In genomic region chr4:184897807-184898388, GRCh38 we compare ENCODE assay signal across 28 cellular contexts.
A peak's percentile ranks its signal among the peaks of the same experiment; 100 is the strongest.
DNase-seq lines count a peak whose midpoint lies in the region; ATAC-seq, FAIRE-seq and TF ChIP-seq lines count a peak whose summit lies in the region.
"Had no signal": no experiment of that assay in that cellular context is flagged by ENCODE, and none has a peak within 500 bp of the region (broad histone marks: within the 10 kb centered on the region; RNA-seq: fewer than 3 reads in every experiment).

No MANE protein-coding gene starts in this region.

- H3K36me3 Mint-ChIP-seq in dendritic cell treated with granulocyte-macrophage colony-stimulating factor and Interleukin-4, amounts not matched to agents 40 ng/mL and 50 ng/mL, for 4 days (ENCODE audit: low read depth) = no peaks in the 10 kb centered on the region
- H3K36me3 Mint-ChIP-seq in osteocyte (ENCODE audit: unreplicated experiment) = no peaks in the 10 kb centered on the region
- H3K36me3 Mint-ChIP-seq: activated naive CD8-positive, alpha-beta T cell treated with anti-CD3 and anti-CD28 coated beads, Interleukin-2, amount 10 ng/mL, durations not matched to agents 7 days and 5 days had no signal

- no peaks in the 10 kb centered on the region for H3K27me3 ChIP-seq in PC-3 (ENCODE audit: low read length)
- H3K27me3 ChIP-seq: ascending aorta, hepatocyte had no signal

- peaks cover 12% of the 10 kb centered on the region; the same call in 1 of the 2 replicates for H3K4me1 ChIP-seq in PC-3 (ENCODE audit: insufficient read depth, low read length)
- H3K4me1 ChIP-seq: ascending aorta had no signal

- DNase-seq in Ammon's horn (ENCODE audit: low spot score) = peak; percentile 55
- no peak for DNase-seq in GM19239 (ENCODE audit: insufficient read length, low spot score)
- DNase-seq in pons (ENCODE audit: low spot score) = peak; percentile 51
- no peak for DNase-seq in osteocyte (ENCODE audit: extremely low spot score, unreplicated experiment)
- no peak for DNase-seq in PC-3
- no peak for DNase-seq in activated CD4-positive, CD25-positive, alpha-beta regulatory T cell (lab: John Stamatoyannopoulos, UW)
- DNase-seq: activated CD4-positive, alpha-beta T cell treated with anti-CD3 and anti-CD28 coated beads for 4 hours; activated effector memory CD4-positive, alpha-beta T cell treated with anti-CD3 and anti-CD28 coated beads, Interleukin-2, amount 50 U/mL, for 16 hours; activated naive CD8-positive, alpha-beta T cell treated with anti-CD3 and anti-CD28 coated beads, Interleukin-2, amount 10 ng/mL, durations not matched to agents 7 days and 5 days; DMS79 treated with DMSO at 0.1 percent for 48 hours; esophagus squamous epithelium; HFFc6; left cardiac atrium; mesenchymal stem cell; NCI-H1105 treated with DMSO at 0.1 percent for 48 hours; NCI-H2081 treated with DMSO at 0.1 percent for 48 hours; NCI-H345; NCI-H748 treated with DMSO at 0.1 percent for 48 hours; stimulated activated CD4-positive, alpha-beta T cell treated with anti-CD3 and anti-CD28 coated beads, Interleukin-1b, Interleukin-23, amount 100 ng/mL, for 48 hours; trophoblast cell had no signal

- H3K36me3 ChIP-seq in PC-3 (ENCODE audit: low read depth, low read length) = no peaks in the 10 kb centered on the region
- H3K36me3 ChIP-seq: ascending aorta, esophagus squamous epithelium had no signal

- POLR2A ChIA-PET in PC-3 (lab: Charles Lee; ENCODE audit: unreplicated experiment) = no interaction called here

- no peak overlapping the region for H3K4me2 ChIP-seq in PC-3 (ENCODE audit: low read length)
- H3K4me2 ChIP-seq: GM23338, hepatocyte had no signal

- H3K79me2 ChIP-seq in PC-3 (ENCODE audit: low read length) = no peaks in the 10 kb centered on the region
- H3K79me2 ChIP-seq: hepatocyte had no signal

- H3K4me1 Mint-ChIP-seq in dendritic cell treated with granulocyte-macrophage colony-stimulating factor and Interleukin-4, amounts not matched to agents 40 ng/mL and 50 ng/mL, for 4 days (ENCODE audit: low read depth) = peaks cover 57% of the 10 kb centered on the region
- H3K4me1 Mint-ChIP-seq in osteocyte (ENCODE audit: unreplicated experiment) = peaks cover 4% of the 10 kb centered on the region

- H3K9me2 ChIP-seq in PC-3 (replicated peaks; ENCODE audit: low read length) = no peaks in the 10 kb centered on the region

- H3K4me3 Mint-ChIP-seq in dendritic cell treated with granulocyte-macrophage colony-stimulating factor and Interleukin-4, amounts not matched to agents 40 ng/mL and 50 ng/mL, for 4 days = no peak overlapping the region
- H3K4me3 Mint-ChIP-seq in osteocyte (ENCODE audit: unreplicated experiment) = no peak overlapping the region
- H3K4me3 Mint-ChIP-seq: activated naive CD8-positive, alpha-beta T cell treated with anti-CD3 and anti-CD28 coated beads, Interleukin-2, amount 10 ng/mL, durations not matched to agents 7 days and 5 days; GM23338; HFFc6; T-helper 1 cell treated with Interleukin-12 subunit alpha and Interleukin-12 subunit beta and Interleukin-4 antibody, amounts not matched to agents 30 μg/mL and 1 μg/mL, for 36 hours had no signal

- no peak overlapping the region for H3K4me3 ChIP-seq in PC-3 (ENCODE audit: low read length)
- H3K4me3 ChIP-seq: ascending aorta, esophagus squamous epithelium, GM23338, hepatocyte, skin epidermis had no signal

- FAIRE-seq in GM19239 (lab: Jason Lieb, UNC) = peak; percentile 56
- FAIRE-seq: frontal cortex had no signal

- no peaks in the 10 kb centered on the region for H4K20me1 ChIP-seq in PC-3 (ENCODE audit: low read length)

- peaks cover 2% of the 10 kb centered on the region for H3K27me3 Mint-ChIP-seq in dendritic cell treated with granulocyte-macrophage colony-stimulating factor and Interleukin-4, amounts not matched to agents 40 ng/mL and 50 ng/mL, for 4 days
- peaks cover 10% of the 10 kb centered on the region for H3K27me3 Mint-ChIP-seq in osteocyte (ENCODE audit: unreplicated experiment)

- intact Hi-C loops in dendritic cell treated with granulocyte-macrophage colony-stimulating factor and Interleukin-4, amounts not matched to agents 40 ng/mL and 50 ng/mL, for 4 days (cut with micrococcal nuclease) = loop anchor here (5.0 kb wide), 2 partner anchors 41 to 71 kb away; partner anchors contain the start of gene ACSL1
- intact Hi-C loops in PC-3 (cut with micrococcal nuclease) = no loop called here

- H3F3A ChIP-seq in PC-3 (ENCODE audit: low read length, unreplicated experiment) = no peaks in the 10 kb centered on the region

- ATAC-seq in HG03280 (IDR thresholded peaks at IDR 0.05; ENCODE audit: unreplicated experiment) = no peak
- ATAC-seq in PC-3 = no peak
- ATAC-seq: GM23338 had no signal

- H3K9me3 ChIP-seq in PC-3 (ENCODE audit: low read length) = no peaks in the 10 kb centered on the region
- H3K9me3 ChIP-seq: ascending aorta, esophagus squamous epithelium had no signal

- H3K9ac ChIP-seq in PC-3 (ENCODE audit: low read length) = no peak overlapping the region

- H2AFZ ChIP-seq in PC-3 (ENCODE audit: low read length) = no peak overlapping the region
- H2AFZ ChIP-seq: GM23338, hepatocyte had no signal

- CTCF ChIA-PET in PC-3 (lab: Charles Lee) = no interaction called here

- no peak overlapping the region for H3K27ac ChIP-seq in PC-3 (ENCODE audit: low read length)
- H3K27ac ChIP-seq: ascending aorta, esophagus squamous epithelium, hepatocyte had no signal

- TF ChIP-seq CTCF in osteocyte (IDR thresholded peaks at IDR 0.05) (no peak), PC-3 (conservative IDR thresholded peaks at IDR 0.05; ENCODE audit: low read depth, low read length) (no peak)

- peak overlapping the region; percentile 42 for H3K27ac Mint-ChIP-seq in dendritic cell treated with granulocyte-macrophage colony-stimulating factor and Interleukin-4, amounts not matched to agents 40 ng/mL and 50 ng/mL, for 4 days
- no peak overlapping the region for H3K27ac Mint-ChIP-seq in osteocyte (ENCODE audit: unreplicated experiment)
- H3K27ac Mint-ChIP-seq: activated naive CD8-positive, alpha-beta T cell treated with anti-CD3 and anti-CD28 coated beads, Interleukin-2, amount 10 ng/mL, durations not matched to agents 7 days and 5 days; GM23338; HFFc6; T-helper 1 cell treated with Interleukin-12 subunit alpha and Interleukin-12 subunit beta and Interleukin-4 antibody, amounts not matched to agents 30 μg/mL and 1 μg/mL, for 36 hours had no signal

- H3K9me3 Mint-ChIP-seq in dendritic cell treated with granulocyte-macrophage colony-stimulating factor and Interleukin-4, amounts not matched to agents 40 ng/mL and 50 ng/mL, for 4 days = peaks cover 8% of the 10 kb centered on the region
- H3K9me3 Mint-ChIP-seq in osteocyte (ENCODE audit: unreplicated experiment) = peaks cover 4% of the 10 kb centered on the region
- H3K9me3 Mint-ChIP-seq: activated naive CD8-positive, alpha-beta T cell treated with anti-CD3 and anti-CD28 coated beads, Interleukin-2, amount 10 ng/mL, durations not matched to agents 7 days and 5 days; GM23338; HFFc6; T-helper 1 cell treated with Interleukin-12 subunit alpha and Interleukin-12 subunit beta and Interleukin-4 antibody, amounts not matched to agents 30 μg/mL and 1 μg/mL, for 36 hours had no signal

- no TSS peak for BruUV-seq in PC-3 (replicated peaks; lab: Mats Ljungman, UMichigan)

Comparison
In these comparisons a context has a peak if more than half of its experiments do, and no peak if none do; other contexts are left out.
1. DNase-seq: peak in Ammon's horn (single experiment) and pons (single experiment); none in GM19239 (single experiment), osteocyte (single experiment), PC-3 (single experiment) and activated CD4-positive, CD25-positive, alpha-beta regulatory T cell (0 of 4).